Comparison of ENCODE assay signal across 24 cellular contexts in genomic region chr16:66224636-66225035, GRCh38.
A peak's percentile ranks its signal among the peaks of the same experiment; 100 is the strongest.
DNase-seq lines count a peak whose midpoint lies in the region; TF ChIP-seq lines count a peak whose summit lies in the region.
"Had no signal": no experiment of that assay in that cellular context is flagged by ENCODE, and none has a peak within 500 bp of the region (broad histone marks: within the 10 kb centered on the region; RNA-seq: fewer than 3 reads in every experiment).

No MANE protein-coding gene starts in this region.

- no peaks in the 10 kb centered on the region for H3K36me3 ChIP-seq in neural cell (ENCODE audit: insufficient read depth, low read length)
- H3K36me3 ChIP-seq in effector memory CD4-positive, alpha-beta T cell (ENCODE audit: control insufficient read depth, insufficient read depth, low read length), result no peaks in the 10 kb centered on the region

- H3K4me3 ChIP-seq in neural cell (ENCODE audit: low read length), result no peak overlapping the region
- no peak overlapping the region for H3K4me3 ChIP-seq in effector memory CD4-positive, alpha-beta T cell (ENCODE audit: insufficient read depth, low read depth, low read length, poor library complexity, severe bottlenecking)
- H3K4me3 ChIP-seq: SK-N-MC had no signal

- peak; percentile 57 for TF ChIP-seq EP300 in neural cell (conservative IDR thresholded peaks at IDR 0.05; ENCODE audit: poor library complexity, severe bottlenecking)

- peaks cover 47% of the 10 kb centered on the region for H3K4me1 Mint-ChIP-seq in brain

- H3K9me2 ChIP-seq in neural cell (ENCODE audit: insufficient read depth, low read length), result no peaks in the 10 kb centered on the region

- H3K27ac ChIP-seq in neural cell (ENCODE audit: low read length), result no peak overlapping the region
- no peak overlapping the region for H3K27ac ChIP-seq in effector memory CD4-positive, alpha-beta T cell (ENCODE audit: insufficient read depth, low read length, poor library complexity, severe bottlenecking)
- H3K27ac ChIP-seq: 22Rv1, SK-N-MC had no signal

- peak; percentile 9 for DNase-seq in NCI-H748 (lab: John Stamatoyannopoulos, UW; ENCODE audit: unreplicated experiment)
- no peak for DNase-seq in NCI-H748 treated with DMSO at 0.1 percent for 48 hours (lab: John Stamatoyannopoulos, UW)
- DNase-seq in retina, result peak; percentile 58
- DNase-seq in effector memory CD4-positive, alpha-beta T cell, result no peak
- DNase-seq in HuH-7 (ENCODE audit: low spot score), result no peak
- DNase-seq in SKM-1 treated with dmso at 0.1 percent for 144 hours (lab: John Stamatoyannopoulos, UW; ENCODE audit: unreplicated experiment), result no peak
- DNase-seq: CD4-positive, alpha-beta memory T cell; COR-L47; DMS53; Karpas-422; NCI-H1092; NCI-H1417 treated with DMSO at 0.1 percent for 48 hours; NCI-H187; NCI-H2081 treated with DMSO at 0.1 percent for 48 hours; NCI-H2171; NCI-H226; NCI-H510A; NCI-H69; SHP77 treated with DMSO at 0.1 percent for 48 hours; SW 1271 had no signal

- no peak overlapping the region for H3K4me2 ChIP-seq in neural cell (ENCODE audit: low read length)

- no peaks in the 10 kb centered on the region for H3K27me3 ChIP-seq in neural cell (ENCODE audit: insufficient read depth, low read depth, low read length)
- peaks cover 3% of the 10 kb centered on the region for H3K27me3 ChIP-seq in effector memory CD4-positive, alpha-beta T cell (replicated peaks; ENCODE audit: control insufficient read depth, insufficient read depth, low read length, poor library complexity, severe bottlenecking)

- peak; percentile 15 for TF ChIP-seq RAD21 in neural cell (conservative IDR thresholded peaks at IDR 0.05)

- peaks cover 0 to 6% (median 0%) of the 10 kb centered on the region in 5 experiments for H3K9me3 Mint-ChIP-seq in brain
- H3K9me3 Mint-ChIP-seq: CD4-positive, alpha-beta memory T cell had no signal

- peaks cover 7% of the 10 kb centered on the region for H3K27me3 Mint-ChIP-seq in brain

- H3K4me3 Mint-ChIP-seq in brain, result no peak overlapping the region
- H3K4me3 Mint-ChIP-seq: CD4-positive, alpha-beta memory T cell had no signal

- no peak overlapping the region for H2AFZ ChIP-seq in neural cell (ENCODE audit: low read depth, low read length)

- no peaks in the 10 kb centered on the region for H3K79me2 ChIP-seq in neural cell (replicated peaks; ENCODE audit: insufficient read depth, low read length)

- TF ChIP-seq CTCF in brain (conservative IDR thresholded peaks at IDR 0.05) (no peak), neural cell (IDR thresholded peaks at IDR 0.05; ENCODE audit: poor library complexity, severe bottlenecking) (no peak)

- no peaks in the 10 kb centered on the region for H3K4me1 ChIP-seq in effector memory CD4-positive, alpha-beta T cell (ENCODE audit: control insufficient read depth, insufficient read depth, low read length, poor library complexity, severe bottlenecking)

- peak overlapping the region in 3 of 5 experiments; percentile 51 to 83 (median 66) for H3K27ac Mint-ChIP-seq in brain
- H3K27ac Mint-ChIP-seq: CD4-positive, alpha-beta memory T cell had no signal

- no peaks in the 10 kb centered on the region for H3K9me3 ChIP-seq in neural cell (ENCODE audit: low read length)
- no peaks in the 10 kb centered on the region for H3K9me3 ChIP-seq in effector memory CD4-positive, alpha-beta T cell (ENCODE audit: control insufficient read depth, low read length)

- no peak overlapping the region for H3K9ac ChIP-seq in neural cell (ENCODE audit: low read length)

- no peaks in the 10 kb centered on the region for H3K36me3 Mint-ChIP-seq in brain
- H3K36me3 Mint-ChIP-seq: CD4-positive, alpha-beta memory T cell had no signal

- no peaks in the 10 kb centered on the region for H3F3A ChIP-seq in neural cell (ENCODE audit: insufficient read depth, low read length, poor library complexity, severe bottlenecking)

- H4K20me1 ChIP-seq in neural cell (ENCODE audit: insufficient read depth), result no peaks in the 10 kb centered on the region

TF ChIP-seq in neural cell, 6 proteins besides CTCF, POLR2A, EP300 and RAD21:
- TF ChIP-seq TAF1 (IDR thresholded peaks at IDR 0.05; ENCODE audit: low read depth) (no peak), POLR2AphosphoS5 (IDR thresholded peaks at IDR 0.05) (peak; percentile 58), MXI1 (conservative IDR thresholded peaks at IDR 0.05; ENCODE audit: poor library complexity, severe bottlenecking) (no peak), SMC3 (conservative IDR thresholded peaks at IDR 0.05; ENCODE audit: poor library complexity) (no peak), REST (IDR thresholded peaks at IDR 0.05; ENCODE audit: borderline replicate concordance) (no peak)

Comparison
In these comparisons a context has a peak if more than half of its experiments do, and no peak if none do; other contexts are left out.
1. DNase-seq: peak in NCI-H748 (single experiment) and retina (single experiment); none in NCI-H748 treated with DMSO at 0.1 percent for 48 hours (single experiment), effector memory CD4-positive, alpha-beta T cell (0 of 3), HuH-7 (single experiment) and SKM-1 treated with dmso at 0.1 percent for 144 hours (single experiment).